In the genomic region with DNA sequence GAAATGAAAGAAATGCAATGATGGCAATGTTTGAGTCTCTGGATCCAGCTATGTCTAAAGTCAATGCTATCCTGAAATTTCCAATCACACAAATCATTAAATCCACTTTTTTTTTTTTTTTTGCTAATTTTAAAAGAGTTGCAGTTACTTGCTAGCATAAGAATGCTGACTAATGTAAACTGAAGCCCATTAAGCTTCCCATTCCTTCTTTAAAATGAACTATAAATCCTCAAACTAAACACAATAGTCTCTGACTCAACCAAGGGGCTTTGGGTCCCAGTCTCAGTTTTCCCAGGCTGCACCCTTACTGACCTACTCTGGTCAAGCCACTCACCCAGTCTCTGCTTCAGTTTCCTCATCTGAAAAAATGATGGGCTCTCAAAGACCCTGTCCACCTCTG, we compare ENCODE assay signal across 30 cellular contexts.
"Had no signal": no experiment of that assay in that cellular context is flagged by ENCODE, and none has a peak within 500 bp of the region (broad histone marks: within the 10 kb centered on the region; RNA-seq: fewer than 3 reads in every experiment).

No MANE protein-coding gene starts in this region.

- H3K36me3 Mint-ChIP-seq: activated CD4-positive, alpha-beta memory T cell treated with anti-CD3 and anti-CD28 coated beads for 36 hours; activated CD8-positive, alpha-beta memory T cell treated with anti-CD3 and anti-CD28 coated beads, Interleukin-2, amount 10 ng/mL, durations not matched to agents 7 days and 5 days; activated naive CD4-positive, alpha-beta T cell treated with anti-CD3 and anti-CD28 coated beads, Interleukin-2, amount 50 U/mL, for 24 hours; activated naive CD8-positive, alpha-beta T cell treated with anti-CD3 and anti-CD28 coated beads for 36 hours had no signal

- H3K4me1 Mint-ChIP-seq: activated CD4-positive, alpha-beta T cell treated with anti-CD3 and anti-CD28 coated beads for 36 hours; activated CD4-positive, alpha-beta T cell treated with anti-CD3 and anti-CD28 coated beads, Interleukin-2, amount 10 ng/mL, durations not matched to agents 24 days and 14 days; activated CD8-positive, alpha-beta memory T cell treated with anti-CD3 and anti-CD28 coated beads, Interleukin-2, amount 10 ng/mL, durations not matched to agents 7 days and 5 days; activated naive CD4-positive, alpha-beta T cell treated with anti-CD3 and anti-CD28 coated beads, Interleukin-2, amount 50 U/mL, for 24 hours; activated naive CD8-positive, alpha-beta T cell treated with anti-CD3 and anti-CD28 coated beads for 36 hours; activated naive CD8-positive, alpha-beta T cell treated with anti-CD3 and anti-CD28 coated beads, Interleukin-2, amount 50 U/mL, for 24 hours had no signal

- DNase-seq: activated CD4-positive, alpha-beta memory T cell treated with anti-CD3 and anti-CD28 coated beads for 36 hours; activated CD4-positive, alpha-beta T cell treated with anti-CD3 and anti-CD28 coated beads for 36 hours; activated CD4-positive, alpha-beta T cell treated with anti-CD3 and anti-CD28 coated beads, Interleukin-2, amount 10 ng/mL, durations not matched to agents 24 days and 14 days; activated CD4-positive, CD25-positive, alpha-beta regulatory T cell; activated CD4-positive, CD25-positive, alpha-beta regulatory T cell treated with anti-CD3 and anti-CD28 coated beads, Interleukin-2, amount 50 U/mL, for 72 hours; activated CD8-positive, alpha-beta memory T cell treated with anti-CD3 and anti-CD28 coated beads, Interleukin-2, amount 10 ng/mL, durations not matched to agents 7 days and 5 days; activated CD8-positive, alpha-beta memory T cell treated with anti-CD3 and anti-CD28 coated beads, Interleukin-2, amount 50 U/mL, for 4 hours; activated CD8-positive, alpha-beta T cell treated with anti-CD3 and anti-CD28 coated beads, Interleukin-2, amount 10 ng/mL, durations not matched to agents 7 days and 5 days; activated effector memory CD4-positive, alpha-beta T cell treated with anti-CD3 and anti-CD28 coated beads, Interleukin-2, amount 50 U/mL, for 16 hours; activated naive CD4-positive, alpha-beta T cell treated with anti-CD3 and anti-CD28 coated beads for 36 hours; activated naive CD8-positive, alpha-beta T cell treated with anti-CD3 and anti-CD28 coated beads for 36 hours; activated naive CD8-positive, alpha-beta T cell treated with anti-CD3 and anti-CD28 coated beads, Interleukin-2, amount 50 U/mL, for 24 hours; activated T-cell treated with anti-CD3 and anti-CD28 coated beads, Interleukin-2, amount 50 U/mL, for 1 hour; activated T-cell treated with anti-CD3 and anti-CD28 coated beads, Interleukin-2, amount 50 U/mL, for 48 hours; adrenal gland; amygdala; aorta; body of pancreas; caudate nucleus; colonic mucosa; effector CD8-positive, alpha-beta T cell; foreskin keratinocyte; gastrocnemius medialis; glutamatergic neuron; heart left ventricle; T-helper 2 cell had no signal

- H3K27me3 Mint-ChIP-seq: activated CD4-positive, alpha-beta memory T cell treated with anti-CD3 and anti-CD28 coated beads for 36 hours; activated CD4-positive, alpha-beta T cell treated with anti-CD3 and anti-CD28 coated beads, Interleukin-2, amount 10 ng/mL, durations not matched to agents 24 days and 14 days; activated CD8-positive, alpha-beta memory T cell treated with anti-CD3 and anti-CD28 coated beads, Interleukin-2, amount 10 ng/mL, durations not matched to agents 7 days and 5 days; activated naive CD4-positive, alpha-beta T cell treated with anti-CD3 and anti-CD28 coated beads, Interleukin-2, amount 50 U/mL, for 24 hours; activated naive CD8-positive, alpha-beta T cell treated with anti-CD3 and anti-CD28 coated beads for 36 hours; activated naive CD8-positive, alpha-beta T cell treated with anti-CD3 and anti-CD28 coated beads, Interleukin-2, amount 50 U/mL, for 24 hours had no signal

- H3K9me3 ChIP-seq: adrenal gland, colonic mucosa, gastrocnemius medialis had no signal

- ATAC-seq: activated CD4-positive, alpha-beta T cell treated with anti-CD3 and anti-CD28 coated beads for 36 hours; activated CD8-positive, alpha-beta memory T cell treated with anti-CD3 and anti-CD28 coated beads, Interleukin-2, amount 10 ng/mL, durations not matched to agents 7 days and 5 days; activated CD8-positive, alpha-beta T cell treated with anti-CD3 and anti-CD28 coated beads, Interleukin-2, amount 10 ng/mL, durations not matched to agents 7 days and 5 days; activated naive CD8-positive, alpha-beta T cell treated with anti-CD3 and anti-CD28 coated beads, Interleukin-2, amount 50 U/mL, for 24 hours; body of pancreas; esophagus mucosa; foreskin keratinocyte; gastrocnemius medialis; heart left ventricle had no signal

- H3K27me3 ChIP-seq: adrenal gland, body of pancreas, colonic mucosa, foreskin keratinocyte, gastrocnemius medialis, heart left ventricle had no signal

- H3K36me3 ChIP-seq: adrenal gland, colonic mucosa, gastrocnemius medialis, heart left ventricle had no signal

- H3K27ac Mint-ChIP-seq: activated CD4-positive, alpha-beta memory T cell treated with anti-CD3 and anti-CD28 coated beads for 36 hours; activated CD4-positive, alpha-beta T cell treated with anti-CD3 and anti-CD28 coated beads for 36 hours; activated CD4-positive, alpha-beta T cell treated with anti-CD3 and anti-CD28 coated beads, Interleukin-2, amount 10 ng/mL, durations not matched to agents 24 days and 14 days; activated CD8-positive, alpha-beta memory T cell treated with anti-CD3 and anti-CD28 coated beads, Interleukin-2, amount 10 ng/mL, durations not matched to agents 7 days and 5 days; activated CD8-positive, alpha-beta T cell treated with anti-CD3 and anti-CD28 coated beads, Interleukin-2, amount 10 ng/mL, durations not matched to agents 7 days and 5 days; activated naive CD4-positive, alpha-beta T cell treated with anti-CD3 and anti-CD28 coated beads for 36 hours; activated naive CD4-positive, alpha-beta T cell treated with anti-CD3 and anti-CD28 coated beads, Interleukin-2, amount 50 U/mL, for 24 hours; activated naive CD8-positive, alpha-beta T cell treated with anti-CD3 and anti-CD28 coated beads for 36 hours; activated naive CD8-positive, alpha-beta T cell treated with anti-CD3 and anti-CD28 coated beads, Interleukin-2, amount 50 U/mL, for 24 hours; activated T-helper 1 cell treated with anti-CD3 and anti-CD28 coated beads, Interleukin-12 subunit alpha, Interleukin-12 subunit beta, Interleukin-2, Interleukin-4 antibody, amounts not matched to agents 30 ng/mL and 10 ng/mL and 1 ng/mL, durations not matched to agents 14 hours and 24 hours and 36 hours; activated T-helper 2 cell treated with anti-CD3 and anti-CD28 coated beads, Interferon-gamma antibody, Interleukin-2, Interleukin-4, amounts not matched to agents 10 μg/mL and 5 μg/mL and 100 μg/mL, durations not matched to agents 14 hours and 24 hours and 36 hours had no signal

- H3K4me3 ChIP-seq: adrenal gland, body of pancreas, colonic mucosa, gastrocnemius medialis, heart left ventricle had no signal

- H3K4me3 Mint-ChIP-seq: activated CD4-positive, alpha-beta memory T cell treated with anti-CD3 and anti-CD28 coated beads for 36 hours; activated CD4-positive, alpha-beta T cell treated with anti-CD3 and anti-CD28 coated beads for 36 hours; activated CD4-positive, alpha-beta T cell treated with anti-CD3 and anti-CD28 coated beads, Interleukin-2, amount 10 ng/mL, durations not matched to agents 24 days and 14 days; activated CD8-positive, alpha-beta memory T cell treated with anti-CD3 and anti-CD28 coated beads, Interleukin-2, amount 10 ng/mL, durations not matched to agents 7 days and 5 days; activated CD8-positive, alpha-beta T cell treated with anti-CD3 and anti-CD28 coated beads, Interleukin-2, amount 10 ng/mL, durations not matched to agents 7 days and 5 days; activated naive CD4-positive, alpha-beta T cell treated with anti-CD3 and anti-CD28 coated beads for 36 hours; activated naive CD4-positive, alpha-beta T cell treated with anti-CD3 and anti-CD28 coated beads, Interleukin-2, amount 50 U/mL, for 24 hours; activated naive CD8-positive, alpha-beta T cell treated with anti-CD3 and anti-CD28 coated beads for 36 hours; activated naive CD8-positive, alpha-beta T cell treated with anti-CD3 and anti-CD28 coated beads, Interleukin-2, amount 50 U/mL, for 24 hours; activated T-helper 1 cell treated with anti-CD3 and anti-CD28 coated beads, Interleukin-12 subunit alpha, Interleukin-12 subunit beta, Interleukin-2, Interleukin-4 antibody, amounts not matched to agents 30 ng/mL and 10 ng/mL and 1 ng/mL, durations not matched to agents 14 hours and 24 hours and 36 hours had no signal

- H3K9me3 Mint-ChIP-seq: activated CD4-positive, alpha-beta memory T cell treated with anti-CD3 and anti-CD28 coated beads for 36 hours; activated CD4-positive, alpha-beta T cell treated with anti-CD3 and anti-CD28 coated beads, Interleukin-2, amount 10 ng/mL, durations not matched to agents 24 days and 14 days; activated naive CD8-positive, alpha-beta T cell treated with anti-CD3 and anti-CD28 coated beads for 36 hours; activated naive CD8-positive, alpha-beta T cell treated with anti-CD3 and anti-CD28 coated beads, Interleukin-2, amount 50 U/mL, for 24 hours; activated T-helper 1 cell treated with anti-CD3 and anti-CD28 coated beads, Interleukin-12 subunit alpha, Interleukin-12 subunit beta, Interleukin-2, Interleukin-4 antibody, amounts not matched to agents 30 ng/mL and 10 ng/mL and 1 ng/mL, durations not matched to agents 14 hours and 24 hours and 36 hours; activated T-helper 2 cell treated with anti-CD3 and anti-CD28 coated beads, Interferon-gamma antibody, Interleukin-2, Interleukin-4, amounts not matched to agents 10 μg/mL and 5 μg/mL and 100 μg/mL, durations not matched to agents 14 hours and 24 hours and 36 hours had no signal

- H3K27ac ChIP-seq: adrenal gland, body of pancreas, colonic mucosa, foreskin keratinocyte, gastrocnemius medialis, heart left ventricle had no signal

- H3K4me1 ChIP-seq: adrenal gland, body of pancreas, colonic mucosa, foreskin keratinocyte, gastrocnemius medialis, heart left ventricle had no signal
